In genomic region chrX:40709395-40709794, GRCh38 we compare ENCODE assay signal across 1 cellular context.
TF ChIP-seq lines count a peak whose summit lies in the region.

No MANE protein-coding gene starts in this region.

TF ChIP-seq in HepG2, 621 proteins besides CTCF, POLR2A, EP300 and RAD21 (continued from another document):
- TF ChIP-seq KIAA2018 (CRISPR knock-in tag; IDR thresholded peaks at IDR 0.05; ENCODE audit: borderline replicate concordance) (no peak), ZBTB8A (CRISPR knock-in tag; IDR thresholded peaks at IDR 0.05; ENCODE audit: borderline replicate concordance, low read depth) (no peak), ZNF891 (CRISPR knock-in tag; IDR thresholded peaks at IDR 0.05) (no peak), ZNF275 (CRISPR knock-in tag; IDR thresholded peaks at IDR 0.05; ENCODE audit: borderline replicate concordance) (no peak), KLF15 (CRISPR knock-in tag; IDR thresholded peaks at IDR 0.05; ENCODE audit: borderline replicate concordance) (no peak), ZSCAN5A (CRISPR knock-in tag; IDR thresholded peaks at IDR 0.05; ENCODE audit: borderline replicate concordance) (no peak), FOXO4 (CRISPR knock-in tag; conservative IDR thresholded peaks at IDR 0.05) (no peak)
